In the genomic region with DNA sequence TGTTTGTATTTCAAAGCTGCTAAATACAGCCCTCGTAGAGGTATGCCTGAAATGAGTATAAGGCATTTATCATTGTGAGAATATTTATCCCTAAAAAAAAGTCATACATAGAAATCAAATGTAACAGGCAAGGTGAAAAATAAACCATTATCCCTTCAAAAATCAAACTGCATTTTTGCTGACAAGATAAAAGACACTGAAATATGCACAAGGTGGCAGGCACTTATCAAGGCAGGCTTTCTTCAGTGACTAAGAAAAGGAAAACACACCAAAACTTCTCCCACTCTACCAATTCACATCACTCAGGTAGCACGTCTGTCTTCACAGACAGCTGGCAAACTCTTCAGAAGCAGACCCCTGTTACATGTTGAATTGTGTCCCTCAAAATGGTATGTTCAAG, we compare ENCODE assay signal across 31 cellular contexts. TPM values are rescaled to one million over a fixed set of nuclear protein-coding genes. Genes with fewer than 3 reads are reported as not detected.
"Had no signal": no experiment of that assay in that cellular context is flagged by ENCODE, and none has a peak within 500 bp of the region (broad histone marks: within the 10 kb centered on the region; RNA-seq: fewer than 3 reads in every experiment).

No MANE protein-coding gene starts in this region.

- H3K4me3 ChIP-seq: MG63, PC-9, SJCRH30, SK-N-MC had no signal

- FAIRE-seq: RCC 7860 had no signal

- ATAC-seq: Panc1, Right ventricle myocardium inferior, SK-N-SH treated with all-trans-retinoic acid at 6 μM for 48 hours, T-cell had no signal

- H3K4me1 Mint-ChIP-seq: T-cell had no signal

- H3K4me2 ChIP-seq: PC-9 had no signal

- H3K36me3 ChIP-seq: MG63, SJCRH30 had no signal

- H3K9me3 ChIP-seq: MG63, SJCRH30 had no signal

- H3K27me3 ChIP-seq: MG63, SJCRH30 had no signal

- H3K4me1 ChIP-seq: SJCRH30 had no signal

- H3K4me3 Mint-ChIP-seq: T-cell had no signal

- H3K27ac Mint-ChIP-seq: T-cell had no signal

- H2AFZ ChIP-seq: PC-9 had no signal

- DNase-seq: Kasumi-1, MG63, NCI-H1048, NCI-H1092 treated with DMSO at 0.1 percent for 48 hours, NCI-H1105 treated with DMSO at 0.1 percent for 48 hours, NCI-H1417, NCI-H1436, NCI-H146, NCI-H1694, NCI-H187, NCI-H1930, NCI-H2029 treated with DMSO at 0.1 percent for 48 hours, NCI-H2081 treated with DMSO at 0.1 percent for 48 hours, NCI-H2107, NCI-H2171, NCI-H226, NCI-H446 treated with DMSO at 0.1 percent for 48 hours, NCI-H510A, NCI-H526, NCI-H69, NCI-H748 treated with DMSO at 0.1 percent for 48 hours, PC-9, SIG-M5, SJCRH30, T-cell had no signal

- H3K27ac ChIP-seq: PC-9, RWPE1, SJCRH30, SK-N-MC had no signal

RNA-seq across cellular contexts. Expression of a gene that starts 23.6 kb away (rescaled TPM):
- total RNA-seq: PC-9, T-cell had no signal
